Comparison of ENCODE assay signal across 13 cellular contexts in genomic region chrX:154135458-154136229, GRCh38. TPM values are rescaled to one million over a fixed set of nuclear protein-coding genes. Genes with fewer than 3 reads are reported as not detected.
DNase-seq lines count a peak whose midpoint lies in the region; ATAC-seq and TF ChIP-seq lines count a peak whose summit lies in the region.
"Had no signal": no experiment of that assay in that cellular context is flagged by ENCODE, and none has a peak within 500 bp of the region (broad histone marks: within the 10 kb centered on the region; RNA-seq: fewer than 3 reads in every experiment).

No MANE protein-coding gene starts in this region.

- H3K27me3 Mint-ChIP-seq in activated naive CD4-positive, alpha-beta T cell treated with anti-CD3 and anti-CD28 coated beads, Interleukin-2, amount 10 ng/mL, durations not matched to agents 7 days and 5 days = peaks cover 3% of the 10 kb centered on the region
- no peaks in the 10 kb centered on the region for H3K27me3 Mint-ChIP-seq in natural killer cell treated with Interleukin-12 subunit alpha and Interleukin-12 subunit beta and Interleukin-15 and Interleukin-18, amount 100 ng/mL, for 72 hours

- H3K27me3 ChIP-seq in Loucy (ENCODE audit: insufficient read depth, low read length, poor library complexity, severe bottlenecking) = no peaks in the 10 kb centered on the region

- peak overlapping the region; percentile 28 for H3K9ac ChIP-seq in Loucy (ENCODE audit: low read depth, low read length, poor library complexity, severe bottlenecking)

- CTCF ChIA-PET in activated naive CD4-positive, alpha-beta T cell treated with anti-CD3 and anti-CD28 coated beads, Interleukin-2, amount 10 ng/mL, durations not matched to agents 7 days and 5 days (lab: Charles Lee) = interaction anchor here (0.6 kb wide), 1 partner anchor 175 kb away, joined by 3 read pairs; no protein-coding TSS in a partner anchor

- no peaks in the 10 kb centered on the region for H4K20me1 ChIP-seq in Loucy (ENCODE audit: insufficient read depth, low read length, poor library complexity, severe bottlenecking)

- H3K9me3 Mint-ChIP-seq in activated naive CD4-positive, alpha-beta T cell treated with anti-CD3 and anti-CD28 coated beads, Interleukin-2, amount 10 ng/mL, durations not matched to agents 7 days and 5 days = no peaks in the 10 kb centered on the region
- H3K9me3 Mint-ChIP-seq in natural killer cell treated with Interleukin-12 subunit alpha and Interleukin-12 subunit beta and Interleukin-15 and Interleukin-18, amount 100 ng/mL, for 72 hours = no peaks in the 10 kb centered on the region

- no peaks in the 10 kb centered on the region for H3K36me3 ChIP-seq in Loucy (ENCODE audit: insufficient read depth, low read length)
- H3K36me3 ChIP-seq: heart left ventricle, prostate gland had no signal

- no peaks in the 10 kb centered on the region for H3K9me2 ChIP-seq in Loucy (replicated peaks; ENCODE audit: low read depth, low read length)

- no peaks in the 10 kb centered on the region for H3F3A ChIP-seq in Loucy (ENCODE audit: low read depth)

- peaks cover 6% of the 10 kb centered on the region for H3K4me1 ChIP-seq in Loucy (ENCODE audit: insufficient read depth, low read length, poor library complexity, severe bottlenecking)
- H3K4me1 ChIP-seq: prostate gland had no signal

- H3K36me3 Mint-ChIP-seq in activated naive CD4-positive, alpha-beta T cell treated with anti-CD3 and anti-CD28 coated beads, Interleukin-2, amount 10 ng/mL, durations not matched to agents 7 days and 5 days = no peaks in the 10 kb centered on the region
- H3K36me3 Mint-ChIP-seq in natural killer cell treated with Interleukin-12 subunit alpha and Interleukin-12 subunit beta and Interleukin-15 and Interleukin-18, amount 100 ng/mL, for 72 hours = no peaks in the 10 kb centered on the region

- H2AFZ ChIP-seq in Loucy (ENCODE audit: low read length) = no peak overlapping the region

- H3K27ac Mint-ChIP-seq in activated naive CD4-positive, alpha-beta T cell treated with anti-CD3 and anti-CD28 coated beads, Interleukin-2, amount 10 ng/mL, durations not matched to agents 7 days and 5 days = peak overlapping the region; percentile 97
- peak overlapping the region; percentile 79 to 88 for H3K27ac Mint-ChIP-seq in natural killer cell treated with Interleukin-12 subunit alpha and Interleukin-12 subunit beta and Interleukin-15 and Interleukin-18, amount 100 ng/mL, for 72 hours

- DNase-seq in activated CD4-positive, CD25-positive, alpha-beta regulatory T cell treated with anti-CD3 and anti-CD28 coated beads, Interleukin-2, amount 50 U/mL, for 72 hours = no peak
- peak; percentile 24 for DNase-seq in activated naive CD4-positive, alpha-beta T cell treated with anti-CD3 and anti-CD28 coated beads, Interleukin-2, amount 10 ng/mL, durations not matched to agents 7 days and 5 days
- no peak for DNase-seq in natural killer cell treated with Interleukin-12 subunit alpha and Interleukin-12 subunit beta and Interleukin-15 and Interleukin-18, amount 100 ng/mL, for 72 hours (ENCODE audit: low spot score)
- no peak for DNase-seq in GM10266 (ENCODE audit: extremely low spot score)
- DNase-seq: NCI-H1417 treated with DMSO at 0.1 percent for 48 hours had no signal

- TF ChIP-seq CTCF in Loucy (conservative IDR thresholded peaks at IDR 0.05; ENCODE audit: low read length) (no peak), GM10266 (IDR thresholded peaks at IDR 0.05; ENCODE audit: control insufficient read depth, insufficient read depth, low read depth, missing control alignments) (no peak)

- ATAC-seq in activated CD4-positive, CD25-positive, alpha-beta regulatory T cell treated with anti-CD3 and anti-CD28 coated beads, Interleukin-2, amount 50 U/mL, for 24 hours = peak; percentile 70 to 77
- peak in 1 of 2 donors; percentile 56 for ATAC-seq in natural killer cell treated with Interleukin-12 subunit alpha and Interleukin-12 subunit beta and Interleukin-15 and Interleukin-18, amount 100 ng/mL, for 72 hours
- ATAC-seq in HG02798 (IDR thresholded peaks at IDR 0.05; ENCODE audit: poor library complexity, unreplicated experiment) (no peak), HG02840 (IDR thresholded peaks at IDR 0.05; ENCODE audit: low FRiP score, unreplicated experiment) (no peak)

- H3K4me3 Mint-ChIP-seq in activated naive CD4-positive, alpha-beta T cell treated with anti-CD3 and anti-CD28 coated beads, Interleukin-2, amount 10 ng/mL, durations not matched to agents 7 days and 5 days = peak overlapping the region; percentile 57
- peak overlapping the region; percentile 80 for H3K4me3 Mint-ChIP-seq in natural killer cell treated with Interleukin-12 subunit alpha and Interleukin-12 subunit beta and Interleukin-15 and Interleukin-18, amount 100 ng/mL, for 72 hours

- no peak overlapping the region for H3K4me3 ChIP-seq in Loucy (ENCODE audit: low read length, poor library complexity, severe bottlenecking)
- H3K4me3 ChIP-seq: prostate gland had no signal

- peak overlapping the region; percentile 57 for H3K4me2 ChIP-seq in Loucy (ENCODE audit: low read depth, low read length, poor library complexity, severe bottlenecking)

- no peaks in the 10 kb centered on the region for H3K9me3 ChIP-seq in Loucy (ENCODE audit: insufficient read depth, low read depth, low read length)
- H3K9me3 ChIP-seq: heart left ventricle, prostate gland had no signal

- H3K4me1 Mint-ChIP-seq in activated naive CD4-positive, alpha-beta T cell treated with anti-CD3 and anti-CD28 coated beads, Interleukin-2, amount 10 ng/mL, durations not matched to agents 7 days and 5 days = peaks cover 31% of the 10 kb centered on the region
- peaks cover 10 to 16% of the 10 kb centered on the region in 2 donors for H3K4me1 Mint-ChIP-seq in natural killer cell treated with Interleukin-12 subunit alpha and Interleukin-12 subunit beta and Interleukin-15 and Interleukin-18, amount 100 ng/mL, for 72 hours (ENCODE audit: low read depth in 2 of 2)

- no peaks in the 10 kb centered on the region for H3K79me2 ChIP-seq in Loucy (ENCODE audit: insufficient read depth, low read length)

RNA-seq across cellular contexts. Expression of gene OPN1LW, which starts 8.4 kb away (rescaled TPM):
- total RNA-seq in natural killer cell treated with Interleukin-12 subunit alpha and Interleukin-12 subunit beta and Interleukin-15 and Interleukin-18, amount 100 ng/mL, for 72 hours = not detected
- total RNA-seq: endothelial cell of umbilical vein, heart left ventricle, prostate gland, temporal lobe had no signal

RNA-seq across cellular contexts. Expression of gene MECP2, which starts 38.1 kb away (rescaled TPM):
- total RNA-seq in natural killer cell treated with Interleukin-12 subunit alpha and Interleukin-12 subunit beta and Interleukin-15 and Interleukin-18, amount 100 ng/mL, for 72 hours = 100 to 1,000 TPM in 1 of 2 donors, 10 to 100 TPM in 1; 65.5 to 103 TPM

RNA-seq across cellular contexts. Expression of gene OPN1MW, which starts 46.8 kb away (rescaled TPM):
- not detected for total RNA-seq in natural killer cell treated with Interleukin-12 subunit alpha and Interleukin-12 subunit beta and Interleukin-15 and Interleukin-18, amount 100 ng/mL, for 72 hours
- total RNA-seq: endothelial cell of umbilical vein, heart left ventricle, prostate gland, temporal lobe had no signal

Comparison
In these comparisons a context has a peak if more than half of its experiments do, and no peak if none do; other contexts are left out.
1. ATAC-seq: peak in activated CD4-positive, CD25-positive, alpha-beta regulatory T cell treated with anti-CD3 and anti-CD28 coated beads, Interleukin-2, amount 50 U/mL, for 24 hours (2 of 2); none in HG02798 (single experiment) and HG02840 (single experiment).